ENCODE assay signal across 1 cellular context in genomic region chr3:52480768-52481715, GRCh38.
TF ChIP-seq lines count a peak whose summit lies in the region.

No MANE protein-coding gene starts in this region.

TF ChIP-seq in HepG2, 621 proteins besides CTCF, POLR2A, EP300 and RAD21:
- no peak for TF ChIP-seq SNAPC2 (CRISPR knock-in tag; IDR thresholded peaks at IDR 0.05)
- no peak for TF ChIP-seq DNMT3B (CRISPR knock-in tag; conservative IDR thresholded peaks at IDR 0.05)
- TF ChIP-seq MTF1 (CRISPR knock-in tag; IDR thresholded peaks at IDR 0.05), result no peak
- TF ChIP-seq ZFY (CRISPR knock-in tag; IDR thresholded peaks at IDR 0.05), result no peak
- TF ChIP-seq ZNF256 (CRISPR knock-in tag; conservative IDR thresholded peaks at IDR 0.05), result no peak
